In genomic region chr5:111587728-111588127, GRCh38 we compare ENCODE assay signal across 17 cellular contexts.
A peak's percentile ranks its signal among the peaks of the same experiment; 100 is the strongest.
DNase-seq lines count a peak whose midpoint lies in the region; ATAC-seq and TF ChIP-seq lines count a peak whose summit lies in the region.
"Had no signal": no experiment of that assay in that cellular context is flagged by ENCODE, and none has a peak within 500 bp of the region (broad histone marks: within the 10 kb centered on the region; RNA-seq: fewer than 3 reads in every experiment).

No MANE protein-coding gene starts in this region.

- peaks cover 12% of the 10 kb centered on the region for H3K27me3 Mint-ChIP-seq in activated T-cell treated with anti-CD3 and anti-CD28 coated beads, Interleukin-2, amount 50 U/mL, for 4 hours (ENCODE audit: low read depth)
- H3K27me3 Mint-ChIP-seq in activated naive CD8-positive, alpha-beta T cell treated with anti-CD3 and anti-CD28 coated beads, Interleukin-2, amount 10 ng/mL, durations not matched to agents 7 days and 5 days, result no peaks in the 10 kb centered on the region

- H3K27ac Mint-ChIP-seq in activated naive CD8-positive, alpha-beta T cell treated with anti-CD3 and anti-CD28 coated beads, Interleukin-2, amount 10 ng/mL, durations not matched to agents 7 days and 5 days, result no peak overlapping the region
- H3K27ac Mint-ChIP-seq: CD4-positive, CD25-positive, alpha-beta regulatory T cell had no signal

- H3K9me3 Mint-ChIP-seq in activated T-cell treated with anti-CD3 and anti-CD28 coated beads, Interleukin-2, amount 50 U/mL, for 4 hours, result no peaks in the 10 kb centered on the region
- peaks cover 2% of the 10 kb centered on the region for H3K9me3 Mint-ChIP-seq in activated naive CD8-positive, alpha-beta T cell treated with anti-CD3 and anti-CD28 coated beads, Interleukin-2, amount 10 ng/mL, durations not matched to agents 7 days and 5 days

- no peaks in the 10 kb centered on the region for H4K20me1 ChIP-seq in Loucy (ENCODE audit: insufficient read depth, low read length, poor library complexity, severe bottlenecking)
- H4K20me1 ChIP-seq: BLaER1 treated with 17β-estradiol and CSF1 and Interleukin-3, amounts not matched to agents 10 nM and 100 nM had no signal

- no peaks in the 10 kb centered on the region for H3K27me3 ChIP-seq in Loucy (ENCODE audit: insufficient read depth, low read length, poor library complexity, severe bottlenecking)
- H3K27me3 ChIP-seq: BLaER1 treated with 17β-estradiol and CSF1 and Interleukin-3, amounts not matched to agents 10 nM and 100 nM had no signal

- no peak overlapping the region for H3K4me3 Mint-ChIP-seq in activated T-cell treated with anti-CD3 and anti-CD28 coated beads, Interleukin-2, amount 50 U/mL, for 4 hours
- H3K4me3 Mint-ChIP-seq in activated naive CD8-positive, alpha-beta T cell treated with anti-CD3 and anti-CD28 coated beads, Interleukin-2, amount 10 ng/mL, durations not matched to agents 7 days and 5 days, result no peak overlapping the region
- H3K4me3 Mint-ChIP-seq: CD4-positive, CD25-positive, alpha-beta regulatory T cell had no signal

- POLR2A ChIA-PET in activated naive CD8-positive, alpha-beta T cell treated with anti-CD3 and anti-CD28 coated beads, Interleukin-2, amount 10 ng/mL, durations not matched to agents 7 days and 5 days (lab: Charles Lee), result no interaction called here

- H3K36me3 ChIP-seq in Loucy (ENCODE audit: insufficient read depth, low read length), result no peaks in the 10 kb centered on the region
- H3K36me3 ChIP-seq: BLaER1 treated with 17β-estradiol and CSF1 and Interleukin-3, amounts not matched to agents 10 nM and 100 nM had no signal

- no peak for TF ChIP-seq CTCF in Loucy (conservative IDR thresholded peaks at IDR 0.05; ENCODE audit: low read length)

- H3K9ac ChIP-seq in Loucy (ENCODE audit: low read depth, low read length, poor library complexity, severe bottlenecking), result no peak overlapping the region
- H3K9ac ChIP-seq: BLaER1 treated with 17β-estradiol and CSF1 and Interleukin-3, amounts not matched to agents 10 nM and 100 nM; GM23248 had no signal

- no peaks in the 10 kb centered on the region for H3K9me3 ChIP-seq in Loucy (ENCODE audit: insufficient read depth, low read depth, low read length)
- H3K9me3 ChIP-seq: BLaER1 treated with 17β-estradiol and CSF1 and Interleukin-3, amounts not matched to agents 10 nM and 100 nM had no signal

- peak overlapping the region; percentile 70 for H2AFZ ChIP-seq in Loucy (ENCODE audit: low read length)
- H2AFZ ChIP-seq: GM23248 had no signal

- H3K9me2 ChIP-seq in Loucy (replicated peaks; ENCODE audit: low read depth, low read length), result no peaks in the 10 kb centered on the region

- DNase-seq in activated T-cell treated with anti-CD3 and anti-CD28 coated beads, Interleukin-2, amount 50 U/mL, for 4 hours, result no peak
- DNase-seq in activated T-cell treated with anti-CD3 and anti-CD28 coated beads, Interleukin-2, amount 50 U/mL, for 48 hours, result no peak
- no peak for DNase-seq in activated naive CD8-positive, alpha-beta T cell treated with anti-CD3 and anti-CD28 coated beads, Interleukin-2, amount 10 ng/mL, durations not matched to agents 7 days and 5 days
- DNase-seq in stimulated activated naive CD8-positive, alpha-beta T cell treated with anti-CD3 and anti-CD28 coated beads, Interleukin-15, Interleukin-2, amounts not matched to agents 100 U/mL and 50 U/mL, for 24 hours, result no peak
- DNase-seq in cardiac septum (ENCODE audit: low spot score) (no peak), HuH-7 (ENCODE audit: low spot score) (no peak)
- DNase-seq in effector CD8-positive, alpha-beta T cell (lab: John Stamatoyannopoulos, UW), result no peak
- DNase-seq: ACHN; Calu3; CD4-positive, CD25-positive, alpha-beta regulatory T cell; DMS 273 treated with DMSO at 0.1 percent for 48 hours; DMS79; EL; GM23248; H7 had no signal

- no peaks in the 10 kb centered on the region for H3K79me2 ChIP-seq in Loucy (ENCODE audit: insufficient read depth, low read length)

- H3K4me1 Mint-ChIP-seq in activated T-cell treated with anti-CD3 and anti-CD28 coated beads, Interleukin-2, amount 50 U/mL, for 4 hours (ENCODE audit: low read depth), result peaks cover 6% of the 10 kb centered on the region
- peaks cover 9% of the 10 kb centered on the region for H3K4me1 Mint-ChIP-seq in activated naive CD8-positive, alpha-beta T cell treated with anti-CD3 and anti-CD28 coated beads, Interleukin-2, amount 10 ng/mL, durations not matched to agents 7 days and 5 days
- H3K4me1 Mint-ChIP-seq: CD4-positive, CD25-positive, alpha-beta regulatory T cell had no signal

- H3F3A ChIP-seq in Loucy (ENCODE audit: low read depth), result no peaks in the 10 kb centered on the region

- H3K4me1 ChIP-seq in Loucy (ENCODE audit: insufficient read depth, low read length, poor library complexity, severe bottlenecking), result no peaks in the 10 kb centered on the region

- H3K4me2 ChIP-seq in Loucy (ENCODE audit: low read depth, low read length, poor library complexity, severe bottlenecking), result no peak overlapping the region

- intact Hi-C loops in cardiac septum (cut with DNase I), result no loop called here

- H3K36me3 Mint-ChIP-seq in activated T-cell treated with anti-CD3 and anti-CD28 coated beads, Interleukin-2, amount 50 U/mL, for 4 hours (ENCODE audit: insufficient read depth), result no peaks in the 10 kb centered on the region
- H3K36me3 Mint-ChIP-seq in activated naive CD8-positive, alpha-beta T cell treated with anti-CD3 and anti-CD28 coated beads, Interleukin-2, amount 10 ng/mL, durations not matched to agents 7 days and 5 days, result no peaks in the 10 kb centered on the region
- H3K36me3 Mint-ChIP-seq: CD4-positive, CD25-positive, alpha-beta regulatory T cell had no signal

- ATAC-seq in activated T-cell treated with anti-CD3 and anti-CD28 coated beads, Interleukin-2, amount 50 U/mL, for 4 hours, result peak; percentile 32 to 59
- ATAC-seq in activated naive CD8-positive, alpha-beta T cell treated with anti-CD3 and anti-CD28 coated beads, Interleukin-2, amount 10 ng/mL, durations not matched to agents 7 days and 5 days (ENCODE audit: low read depth), result peak; percentile 42
- ATAC-seq in stimulated activated naive CD8-positive, alpha-beta T cell treated with anti-CD3 and anti-CD28 coated beads, Interleukin-15, Interleukin-2, amounts not matched to agents 100 U/mL and 50 U/mL, for 24 hours, result peak; percentile 74

- no peak overlapping the region for H3K4me3 ChIP-seq in Loucy (ENCODE audit: low read length, poor library complexity, severe bottlenecking)
- H3K4me3 ChIP-seq: BLaER1 treated with 17β-estradiol and CSF1 and Interleukin-3, amounts not matched to agents 10 nM and 100 nM; GM23248 had no signal
